In genomic region chr11:126969865-126970479, GRCh38 we compare ENCODE assay signal across 8 cellular contexts. TPM values are rescaled to one million over a fixed set of nuclear protein-coding genes. Genes with fewer than 3 reads are reported as not detected.
DNase-seq lines count a peak whose midpoint lies in the region; ATAC-seq and TF ChIP-seq lines count a peak whose summit lies in the region.

No MANE protein-coding gene starts in this region.

- peaks cover 5% of the 10 kb centered on the region for H3K4me1 Mint-ChIP-seq in activated T-cell treated with anti-CD3 and anti-CD28 coated beads, Interleukin-2, amount 50 U/mL, for 72 hours (ENCODE audit: low read depth)

- no peaks in the 10 kb centered on the region for H3K36me3 Mint-ChIP-seq in activated T-cell treated with anti-CD3 and anti-CD28 coated beads, Interleukin-2, amount 50 U/mL, for 72 hours (ENCODE audit: insufficient read depth in 2 of 2)

- TF ChIP-seq CTCF in ascending aorta (IDR thresholded peaks at IDR 0.05), result no peak

- H3K36me3 ChIP-seq in ES-I3 (ENCODE audit: insufficient read depth, low read length) (no peaks in the 10 kb centered on the region), ascending aorta (no peaks in the 10 kb centered on the region)

- intact Hi-C loops in ascending aorta (cut with DNase I), result no loop called here

- no peaks in the 10 kb centered on the region for H3K9me3 Mint-ChIP-seq in activated T-cell treated with anti-CD3 and anti-CD28 coated beads, Interleukin-2, amount 50 U/mL, for 72 hours

- H3K9me3 ChIP-seq in ES-I3 (ENCODE audit: control insufficient read depth, insufficient read depth, low read length) (peaks cover 8% of the 10 kb centered on the region), ascending aorta (no peaks in the 10 kb centered on the region)

- no peak overlapping the region for H3K4me3 ChIP-seq in ascending aorta

- H3K9ac ChIP-seq in ES-I3 (ENCODE audit: low read depth, low read length), result peak overlapping the region; percentile 11; the same call in 1 of the 2 replicates

- H3K27ac ChIP-seq in ascending aorta, result no peak overlapping the region

- H3K4me3 Mint-ChIP-seq in activated T-cell treated with anti-CD3 and anti-CD28 coated beads, Interleukin-2, amount 50 U/mL, for 72 hours, result no peak overlapping the region

- DNase-seq in SW480 (ENCODE audit: low spot score) (peak; percentile 28), iPS-NIHi7 (ENCODE audit: extremely low spot score) (peak; percentile 51), ascending aorta (ENCODE audit: low spot score in 2 of 2) (no peak), NCI-H524 treated with DMSO at 0.1 percent for 48 hours (lab: John Stamatoyannopoulos, UW) (no peak)
- DNase-seq in activated T-cell treated with anti-CD3 and anti-CD28 coated beads, Interleukin-2, amount 50 U/mL, for 72 hours, result no peak

- no peak overlapping the region for H3K27ac Mint-ChIP-seq in activated T-cell treated with anti-CD3 and anti-CD28 coated beads, Interleukin-2, amount 50 U/mL, for 72 hours

- ATAC-seq in HG03135 (IDR thresholded peaks at IDR 0.05; ENCODE audit: unreplicated experiment) (peak; percentile 59), HG02885 (IDR thresholded peaks at IDR 0.05; ENCODE audit: poor library complexity, unreplicated experiment) (no peak)
- ATAC-seq in activated T-cell treated with anti-CD3 and anti-CD28 coated beads, Interleukin-2, amount 50 U/mL, for 72 hours (replicated peaks in 1 of 2), result no peak

- no peaks in the 10 kb centered on the region for H3K27me3 ChIP-seq in ascending aorta

- H3K4me1 ChIP-seq in ES-I3 (ENCODE audit: insufficient read depth, low read length), result peaks cover 7% of the 10 kb centered on the region; the same call in 1 of the 2 replicates
- H3K4me1 ChIP-seq in ascending aorta, result no peaks in the 10 kb centered on the region

- H3K27me3 Mint-ChIP-seq in activated T-cell treated with anti-CD3 and anti-CD28 coated beads, Interleukin-2, amount 50 U/mL, for 72 hours (ENCODE audit: low read depth), result peaks cover 23% of the 10 kb centered on the region

RNA-seq across cellular contexts. Expression of gene KIRREL3, which starts 30.6 kb away (rescaled TPM):
- not detected for total RNA-seq in ascending aorta
- total RNA-seq in activated T-cell treated with anti-CD3 and anti-CD28 coated beads, Interleukin-2, amount 50 U/mL, for 72 hours, result not detected

Comparison
In these comparisons a context has a peak if more than half of its experiments do, and no peak if none do; other contexts are left out.
1. DNase-seq: peak in SW480 (single experiment) and iPS-NIHi7 (single experiment); none in ascending aorta (0 of 2), activated T-cell treated with anti-CD3 and anti-CD28 coated beads, Interleukin-2, amount 50 U/mL, for 72 hours (0 of 2) and NCI-H524 treated with DMSO at 0.1 percent for 48 hours (single experiment).